27 cellular contexts compared by ENCODE assay signal in genomic region chr3:186432944-186433732, GRCh38.
"Had no signal": no experiment of that assay in that cellular context is flagged by ENCODE, and none has a peak within 500 bp of the region (broad histone marks: within the 10 kb centered on the region; RNA-seq: fewer than 3 reads in every experiment).

No MANE protein-coding gene starts in this region.

- DNase-seq: activated CD4-positive, alpha-beta memory T cell treated with anti-CD3 and anti-CD28 coated beads for 36 hours; activated CD4-positive, alpha-beta T cell treated with anti-CD3 and anti-CD28 coated beads for 36 hours; activated CD4-positive, alpha-beta T cell treated with anti-CD3 and anti-CD28 coated beads, Interleukin-2, amount 10 ng/mL, durations not matched to agents 24 days and 14 days; activated CD4-positive, CD25-positive, alpha-beta regulatory T cell; activated CD4-positive, CD25-positive, alpha-beta regulatory T cell treated with anti-CD3 and anti-CD28 coated beads, Interleukin-2, amount 50 U/mL, for 72 hours; activated CD8-positive, alpha-beta memory T cell treated with anti-CD3 and anti-CD28 coated beads, Interleukin-2, amount 10 ng/mL, durations not matched to agents 7 days and 5 days; activated CD8-positive, alpha-beta memory T cell treated with anti-CD3 and anti-CD28 coated beads, Interleukin-2, amount 50 U/mL, for 4 hours; activated CD8-positive, alpha-beta T cell treated with anti-CD3 and anti-CD28 coated beads, Interleukin-2, amount 10 ng/mL, durations not matched to agents 7 days and 5 days; activated gamma-delta T cell; activated naive CD4-positive, alpha-beta T cell treated with anti-CD3 and anti-CD28 coated beads, Interleukin-2, amount 50 U/mL, for 16 hours; activated naive CD4-positive, alpha-beta T cell treated with Interleukin-2 at 50 U/mL for 16 hours; activated T-cell treated with anti-CD3 and anti-CD28 coated beads, Interleukin-2, amount 50 U/mL, for 1 hour; amygdala; aorta; body of pancreas; caudate nucleus; cortex of kidney; dermis blood vessel endothelial cell; effector CD4-positive, alpha-beta T cell; effector memory CD8-positive, alpha-beta T cell; erythroblast; esophagus squamous epithelium; heart right ventricle; T-helper 2 cell had no signal

- H3K27ac ChIP-seq: body of pancreas, esophagus squamous epithelium, heart right ventricle had no signal

- H3K4me3 ChIP-seq: body of pancreas, esophagus squamous epithelium, gastroesophageal sphincter, heart right ventricle had no signal

- H3K27me3 ChIP-seq: body of pancreas, gastroesophageal sphincter, heart right ventricle had no signal

- H3K9me3 ChIP-seq: body of pancreas, esophagus squamous epithelium, gastroesophageal sphincter, heart right ventricle had no signal

- H3K4me1 ChIP-seq: body of pancreas, esophagus squamous epithelium had no signal

- H3K4me1 Mint-ChIP-seq: activated CD8-positive, alpha-beta memory T cell treated with anti-CD3 and anti-CD28 coated beads, Interleukin-2, amount 10 ng/mL, durations not matched to agents 7 days and 5 days had no signal

- H3K36me3 ChIP-seq: esophagus squamous epithelium, gastroesophageal sphincter, heart right ventricle had no signal

- H3K27ac Mint-ChIP-seq: activated CD4-positive, alpha-beta memory T cell treated with anti-CD3 and anti-CD28 coated beads for 36 hours; activated CD4-positive, alpha-beta T cell treated with anti-CD3 and anti-CD28 coated beads for 36 hours; activated CD4-positive, alpha-beta T cell treated with anti-CD3 and anti-CD28 coated beads, Interleukin-2, amount 10 ng/mL, durations not matched to agents 24 days and 14 days; activated CD8-positive, alpha-beta memory T cell treated with anti-CD3 and anti-CD28 coated beads, Interleukin-2, amount 10 ng/mL, durations not matched to agents 7 days and 5 days; activated CD8-positive, alpha-beta T cell treated with anti-CD3 and anti-CD28 coated beads, Interleukin-2, amount 10 ng/mL, durations not matched to agents 7 days and 5 days; activated naive CD8-positive, alpha-beta T cell; activated T-helper 1 cell treated with anti-CD3 and anti-CD28 coated beads, Interleukin-12 subunit alpha, Interleukin-12 subunit beta, Interleukin-2, Interleukin-4 antibody, amounts not matched to agents 30 ng/mL and 10 ng/mL and 1 ng/mL, durations not matched to agents 14 hours and 24 hours and 36 hours; effector memory CD8-positive, alpha-beta T cell had no signal

- H3K27me3 Mint-ChIP-seq: effector memory CD8-positive, alpha-beta T cell had no signal

- H3K4me3 Mint-ChIP-seq: activated CD4-positive, alpha-beta memory T cell treated with anti-CD3 and anti-CD28 coated beads for 36 hours; activated CD4-positive, alpha-beta T cell treated with anti-CD3 and anti-CD28 coated beads for 36 hours; activated CD4-positive, alpha-beta T cell treated with anti-CD3 and anti-CD28 coated beads, Interleukin-2, amount 10 ng/mL, durations not matched to agents 24 days and 14 days; activated CD8-positive, alpha-beta memory T cell treated with anti-CD3 and anti-CD28 coated beads, Interleukin-2, amount 10 ng/mL, durations not matched to agents 7 days and 5 days; activated CD8-positive, alpha-beta T cell treated with anti-CD3 and anti-CD28 coated beads, Interleukin-2, amount 10 ng/mL, durations not matched to agents 7 days and 5 days; activated naive CD8-positive, alpha-beta T cell; activated T-helper 1 cell treated with anti-CD3 and anti-CD28 coated beads, Interleukin-12 subunit alpha, Interleukin-12 subunit beta, Interleukin-2, Interleukin-4 antibody, amounts not matched to agents 30 ng/mL and 10 ng/mL and 1 ng/mL, durations not matched to agents 14 hours and 24 hours and 36 hours; effector memory CD8-positive, alpha-beta T cell had no signal

- ATAC-seq: activated CD8-positive, alpha-beta memory T cell treated with anti-CD3 and anti-CD28 coated beads, Interleukin-2, amount 10 ng/mL, durations not matched to agents 7 days and 5 days; activated CD8-positive, alpha-beta T cell treated with anti-CD3 and anti-CD28 coated beads, Interleukin-2, amount 10 ng/mL, durations not matched to agents 7 days and 5 days; body of pancreas; effector memory CD8-positive, alpha-beta T cell; gastroesophageal sphincter; heart right ventricle had no signal

- H3K36me3 Mint-ChIP-seq: activated CD4-positive, alpha-beta memory T cell treated with anti-CD3 and anti-CD28 coated beads for 36 hours; activated CD8-positive, alpha-beta memory T cell treated with anti-CD3 and anti-CD28 coated beads, Interleukin-2, amount 10 ng/mL, durations not matched to agents 7 days and 5 days; activated naive CD8-positive, alpha-beta T cell had no signal

- H3K9me3 Mint-ChIP-seq: activated CD4-positive, alpha-beta memory T cell treated with anti-CD3 and anti-CD28 coated beads for 36 hours; activated CD4-positive, alpha-beta T cell treated with anti-CD3 and anti-CD28 coated beads, Interleukin-2, amount 10 ng/mL, durations not matched to agents 24 days and 14 days; activated T-helper 1 cell treated with anti-CD3 and anti-CD28 coated beads, Interleukin-12 subunit alpha, Interleukin-12 subunit beta, Interleukin-2, Interleukin-4 antibody, amounts not matched to agents 30 ng/mL and 10 ng/mL and 1 ng/mL, durations not matched to agents 14 hours and 24 hours and 36 hours; effector memory CD8-positive, alpha-beta T cell had no signal
